9 cellular contexts compared by ENCODE assay signal in the genomic region with DNA sequence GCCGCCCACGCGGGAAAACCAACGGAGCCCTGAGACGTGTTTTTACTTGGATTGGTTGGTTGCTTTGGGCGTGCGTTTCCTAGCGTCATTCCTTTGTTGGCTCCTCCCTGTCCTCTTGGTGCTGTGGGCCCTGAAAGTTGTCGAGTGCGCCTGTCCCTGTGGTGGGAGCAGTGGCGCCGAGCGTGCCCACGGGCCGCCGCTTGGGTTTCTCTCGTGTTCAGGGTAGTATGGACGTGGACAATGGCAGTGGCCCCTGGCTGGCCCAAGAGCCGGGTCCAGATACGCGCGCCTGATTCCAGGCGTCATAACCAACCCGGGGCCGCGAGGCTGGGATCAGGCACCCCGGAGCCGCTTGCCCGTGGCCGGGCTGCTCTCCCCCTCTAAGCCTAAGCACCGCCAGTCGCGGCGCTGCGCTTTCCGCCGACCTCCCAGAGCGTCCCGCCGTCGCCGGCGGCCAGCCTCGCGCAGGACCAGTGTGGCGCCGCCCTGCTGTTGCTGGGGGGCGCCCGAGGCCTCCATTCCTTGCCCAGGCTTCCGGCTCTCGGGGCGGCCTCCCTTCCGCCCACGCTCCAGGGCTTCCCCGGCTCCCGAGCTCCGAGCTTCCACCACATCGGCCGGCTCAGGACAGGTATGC. TPM values are rescaled to one million over a fixed set of nuclear protein-coding genes. Genes with fewer than 3 reads are reported as not detected.
A peak's percentile ranks its signal among the peaks of the same experiment; 100 is the strongest.
DNase-seq lines count a peak whose midpoint lies in the region; ATAC-seq and TF ChIP-seq lines count a peak whose summit lies in the region.
"Not testable (repeated sequence)": the region's sequence is repeated elsewhere in the genome, so short reads cannot be mapped to it uniquely, and the experiment has no call there.
"Had no signal": no experiment of that assay in that cellular context is flagged by ENCODE, and none has a peak within 500 bp of the region (broad histone marks: within the 10 kb centered on the region; RNA-seq: fewer than 3 reads in every experiment).

No MANE protein-coding gene starts in this region.

- peak overlapping the region; percentile 83 for H3K4me3 Mint-ChIP-seq in progenitor cell of endocrine pancreas (ENCODE audit: low read depth)

- TF ChIP-seq RAD21 in SK-N-SH (IDR thresholded peaks at IDR 0.05; ENCODE audit: low read length): not testable (repeated sequence)

- peaks cover 15% of the 10 kb centered on the region for H3K9me3 Mint-ChIP-seq in progenitor cell of endocrine pancreas (ENCODE audit: low read depth)

- H3K9me3 ChIP-seq in DND-41 (ENCODE audit: insufficient read depth, low read length, severe bottlenecking): peaks cover 14% of the 10 kb centered on the region
- not testable (repeated sequence) for H3K9me3 ChIP-seq in SK-N-SH, upper lobe of right lung

- not testable (repeated sequence) for H4K20me1 ChIP-seq in DND-41 (ENCODE audit: insufficient read depth, low read length); SK-N-SH (ENCODE audit: insufficient read depth)

- H3K4me3 ChIP-seq in DND-41 (ENCODE audit: low read depth in 1 of 2, low read length in 2 of 2): peak overlapping the region; percentile 16 to 61; a peak in 3 of 4 replicates
- peak overlapping the region; percentile 43 to 46; a peak in 3 of 4 replicates for H3K4me3 ChIP-seq in SK-N-SH (ENCODE audit: low read depth in 2 of 2, low read length in 1 of 2)
- peak overlapping the region in 1 of 2 donors; percentile 33 for H3K4me3 ChIP-seq in cardiac fibroblast (replicated peaks in 1 of 2; ENCODE audit: low read depth in 2 of 2, low read length in 2 of 2)
- not testable (repeated sequence) for H3K4me3 ChIP-seq in upper lobe of right lung

- H3K27ac ChIP-seq in DND-41 (ENCODE audit: low read length): peak overlapping the region; percentile 80; the same call in 1 of the 2 replicates
- H3K27ac ChIP-seq in SK-N-SH (ENCODE audit: low read depth in 2 of 2, low read length in 1 of 2); upper lobe of right lung: not testable (repeated sequence)
- H3K27ac ChIP-seq in foreskin keratinocyte: peak overlapping the region; percentile 46

- peaks cover 13% of the 10 kb centered on the region for H3K4me1 Mint-ChIP-seq in progenitor cell of endocrine pancreas (ENCODE audit: low read depth)

- POLR2A ChIA-PET in SK-N-SH (lab: Yijun Ruan, JAX): not testable (repeated sequence)

- H3K36me3 Mint-ChIP-seq in progenitor cell of endocrine pancreas (ENCODE audit: insufficient read depth): not testable (repeated sequence)

- peak overlapping the region; percentile 55 for H3K4me2 ChIP-seq in DND-41 (ENCODE audit: insufficient read depth, low read length)
- not testable (repeated sequence) for H3K4me2 ChIP-seq in SK-N-SH

- intact Hi-C loops in upper lobe of right lung (cut with DNase I): not testable (repeated sequence)

- TF ChIP-seq EP300 in SK-N-SH (IDR thresholded peaks at IDR 0.05; ENCODE audit: borderline replicate concordance in 1 of 2, low read depth in 1 of 2, low read length in 1 of 2): not testable (repeated sequence)

- not testable (repeated sequence) for H3F3A ChIP-seq in SK-N-SH (replicated peaks; ENCODE audit: insufficient read depth)

- peak overlapping the region; percentile 87 for H3K27ac Mint-ChIP-seq in progenitor cell of endocrine pancreas

- H3K4me1 ChIP-seq in DND-41 (ENCODE audit: insufficient read depth, low read length); SK-N-SH (ENCODE audit: control insufficient read depth in 1 of 2, insufficient read depth in 2 of 2, low read depth in 1 of 2, low read length in 1 of 2); foreskin keratinocyte; upper lobe of right lung: not testable (repeated sequence)

- TF ChIP-seq CTCF in DND-41 (IDR thresholded peaks at IDR 0.05; ENCODE audit: borderline replicate concordance, extremely low read depth, low read length, poor library complexity, severe bottlenecking): peak; percentile 27
- 0 out of 2 replicates have a peak, but pooled peaks have one; percentile 9 for TF ChIP-seq CTCF in SK-N-SH (IDR thresholded peaks at IDR 0.05)
- not testable (repeated sequence) for TF ChIP-seq CTCF in cardiac fibroblast (IDR thresholded peaks at IDR 0.05; ENCODE audit: low read depth, low read length); upper lobe of right lung (IDR thresholded peaks at IDR 0.05)
- TF ChIP-seq CTCF in foreskin keratinocyte (conservative IDR thresholded peaks at IDR 0.05): peak; percentile 53
- TF ChIP-seq CTCF in progenitor cell of endocrine pancreas (IDR thresholded peaks at IDR 0.05; ENCODE audit: unreplicated experiment): peak; percentile 52

- not testable (repeated sequence) for H3K27me3 ChIP-seq in DND-41 (ENCODE audit: insufficient read depth, low read length, poor library complexity); SK-N-SH (ENCODE audit: insufficient read depth)
- H3K27me3 ChIP-seq in foreskin keratinocyte (peaks cover 43% of the 10 kb centered on the region), upper lobe of right lung (peaks cover 55% of the 10 kb centered on the region)

- not testable (repeated sequence) for H3K36me3 ChIP-seq in DND-41 (ENCODE audit: insufficient read depth, low read length); SK-N-SH (replicated peaks in 1 of 2; ENCODE audit: control insufficient read depth in 1 of 2, insufficient read depth in 2 of 2, low read length in 1 of 2); upper lobe of right lung

- H3K27me3 Mint-ChIP-seq in progenitor cell of endocrine pancreas: peaks cover 45% of the 10 kb centered on the region

- H3K79me2 ChIP-seq in DND-41 (ENCODE audit: insufficient read depth, low read length); SK-N-SH (ENCODE audit: insufficient read depth): not testable (repeated sequence)

- peak overlapping the region; percentile 84 for H2AFZ ChIP-seq in DND-41 (ENCODE audit: low read depth, low read length)
- not testable (repeated sequence) for H2AFZ ChIP-seq in SK-N-SH (ENCODE audit: low read depth)

- ATAC-seq in DND-41 (ENCODE audit: insufficient read depth, low read depth) (peak; percentile 88), foreskin keratinocyte (peak; percentile 76)
- not testable (repeated sequence) for ATAC-seq in upper lobe of right lung

- CTCF ChIA-PET in SK-N-SH (lab: Yijun Ruan, JAX): not testable (repeated sequence)

- H3K9me2 ChIP-seq in SK-N-SH: not testable (repeated sequence)

- peak; percentile 83 for DNase-seq in DND-41
- peak; percentile 84 for DNase-seq in HT1080 (ENCODE audit: low read depth)
- DNase-seq in SK-N-SH: peak; percentile 74
- peak; percentile 9 to 61 for DNase-seq in cardiac fibroblast (ENCODE audit: low read depth in 2 of 2)
- DNase-seq in foreskin keratinocyte: peak; percentile 69 to 73
- peak; percentile 79 for DNase-seq in kidney tubule cell (ENCODE audit: low spot score)
- peak; percentile 55 for DNase-seq in progenitor cell of endocrine pancreas (ENCODE audit: low spot score, unreplicated experiment)
- peak; percentile 60 for DNase-seq in upper lobe of right lung

- WGBS in SK-N-SH (ENCODE audit: low lambda C conversion rate): 11% methylated on average over 30 of the region's 59 CpGs

- H3K9ac ChIP-seq in DND-41 (ENCODE audit: low read depth, low read length): peak overlapping the region; percentile 78
- H3K9ac ChIP-seq in SK-N-SH: not testable (repeated sequence)

TF ChIP-seq in SK-N-SH, 30 proteins besides CTCF, POLR2A, EP300 and RAD21:
- TF ChIP-seq GABPA (IDR thresholded peaks at IDR 0.05; ENCODE audit: low read depth): peak; percentile 56; the same call in 1 of the 2 replicates
- TF ChIP-seq, protein P1, sequence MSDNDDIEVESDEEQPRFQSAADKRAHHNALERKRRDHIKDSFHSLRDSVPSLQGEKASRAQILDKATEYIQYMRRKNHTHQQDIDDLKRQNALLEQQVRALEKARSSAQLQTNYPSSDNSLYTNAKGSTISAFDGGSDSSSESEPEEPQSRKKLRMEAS (IDR thresholded peaks at IDR 0.05; ENCODE audit: low read depth): peak; percentile 19; the same call in 1 of the 2 replicates

RNA-seq across cellular contexts. Expression of gene FRG2C, which starts 8.1 kb away (rescaled TPM):
- total RNA-seq in HT1080 (2014; rRNA removed; shearing (Covaris generic)): not detected in 2 replicates
- polyA plus RNA-seq in HT1080 (2015; cell fraction: cytosol; rRNA removed): not detected in 2 replicates
- polyA plus RNA-seq in HT1080 (2015; cell fraction: nucleus; rRNA removed): not detected in 2 replicates
- polyA plus RNA-seq in SK-N-SH (2012; rRNA removed): not detected in 2 replicates
- polyA plus RNA-seq in SK-N-SH (2012; cell fraction: cytosol; rRNA removed): 0.01 TPM in 1 of 2 replicates, not detected in the other
- 0.02 TPM in 2 replicates for polyA plus RNA-seq in SK-N-SH (2012; cell fraction: nucleus; rRNA removed)
- total RNA-seq in foreskin keratinocyte: not detected in 2 replicates
- polyA plus RNA-seq in foreskin keratinocyte: not detected in 2 replicates
- total RNA-seq in progenitor cell of endocrine pancreas: not detected in 2 replicates
- not detected for total RNA-seq in upper lobe of right lung
- total RNA-seq: T-cell had no signal
